In the genomic region with DNA sequence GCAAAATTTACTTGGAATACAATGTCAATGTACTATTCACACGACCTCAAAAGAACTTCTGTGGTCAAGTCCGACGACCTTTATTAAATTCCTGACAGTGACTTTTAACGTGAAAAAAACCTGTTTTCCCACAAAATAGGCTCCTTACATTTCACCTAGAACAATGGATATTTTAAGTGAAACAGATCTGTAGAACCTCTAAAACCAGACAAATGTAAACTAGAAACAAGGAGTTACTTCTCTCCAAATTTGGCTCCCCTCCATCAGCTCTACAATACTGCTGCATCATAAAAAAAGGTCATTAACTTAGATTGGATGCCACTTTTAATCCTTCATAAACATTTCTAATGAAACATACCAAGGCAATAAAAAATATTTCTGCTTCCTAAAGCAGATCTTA, we compare ENCODE assay signal across 1 cellular context.
TF ChIP-seq lines count a peak whose summit lies in the region.

No MANE protein-coding gene starts in this region.

TF ChIP-seq in SK-N-SH, 30 proteins besides CTCF, POLR2A, EP300 and RAD21 (continued from another document):
- TF ChIP-seq GATA2 (CRISPR knock-in tag; IDR thresholded peaks at IDR 0.05) (no peak), RXRA (IDR thresholded peaks at IDR 0.05; ENCODE audit: borderline replicate concordance, low read depth) (no peak), USF1 (IDR thresholded peaks at IDR 0.05; ENCODE audit: borderline replicate concordance, low read depth) (no peak), CHD2 (IDR thresholded peaks at IDR 0.05; ENCODE audit: low read length, partially characterized antibody) (no peak), YY1 (IDR thresholded peaks at IDR 0.05; ENCODE audit: low read depth) (no peak), FOXM1 (IDR thresholded peaks at IDR 0.05; ENCODE audit: low read depth) (no peak), NRF1 (IDR thresholded peaks at IDR 0.05; ENCODE audit: low read depth, low read length) (no peak), NFIC (IDR thresholded peaks at IDR 0.05; ENCODE audit: borderline replicate concordance) (no peak), FOSL2 (IDR thresholded peaks at IDR 0.05; ENCODE audit: borderline replicate concordance, low read depth) (no peak), ELF1 (IDR thresholded peaks at IDR 0.05) (no peak), PBX3 (IDR thresholded peaks at IDR 0.05) (no peak), MEF2A (IDR thresholded peaks at IDR 0.05; ENCODE audit: borderline replicate concordance, low read depth) (no peak), JUND (IDR thresholded peaks at IDR 0.05) (no peak)
- TF ChIP-seq, protein P1, sequence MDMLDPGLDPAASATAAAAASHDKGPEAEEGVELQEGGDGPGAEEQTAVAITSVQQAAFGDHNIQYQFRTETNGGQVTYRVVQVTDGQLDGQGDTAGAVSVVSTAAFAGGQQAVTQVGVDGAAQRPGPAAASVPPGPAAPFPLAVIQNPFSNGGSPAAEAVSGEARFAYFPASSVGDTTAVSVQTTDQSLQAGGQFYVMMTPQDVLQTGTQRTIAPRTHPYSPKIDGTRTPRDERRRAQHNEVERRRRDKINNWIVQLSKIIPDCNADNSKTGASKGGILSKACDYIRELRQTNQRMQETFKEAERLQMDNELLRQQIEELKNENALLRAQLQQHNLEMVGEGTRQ (IDR thresholded peaks at IDR 0.05; ENCODE audit: borderline replicate concordance, low read depth, low read length) = no peak
TF ChIP-seq in SK-N-SH: peak in this region for 0.
